In the genomic region with DNA sequence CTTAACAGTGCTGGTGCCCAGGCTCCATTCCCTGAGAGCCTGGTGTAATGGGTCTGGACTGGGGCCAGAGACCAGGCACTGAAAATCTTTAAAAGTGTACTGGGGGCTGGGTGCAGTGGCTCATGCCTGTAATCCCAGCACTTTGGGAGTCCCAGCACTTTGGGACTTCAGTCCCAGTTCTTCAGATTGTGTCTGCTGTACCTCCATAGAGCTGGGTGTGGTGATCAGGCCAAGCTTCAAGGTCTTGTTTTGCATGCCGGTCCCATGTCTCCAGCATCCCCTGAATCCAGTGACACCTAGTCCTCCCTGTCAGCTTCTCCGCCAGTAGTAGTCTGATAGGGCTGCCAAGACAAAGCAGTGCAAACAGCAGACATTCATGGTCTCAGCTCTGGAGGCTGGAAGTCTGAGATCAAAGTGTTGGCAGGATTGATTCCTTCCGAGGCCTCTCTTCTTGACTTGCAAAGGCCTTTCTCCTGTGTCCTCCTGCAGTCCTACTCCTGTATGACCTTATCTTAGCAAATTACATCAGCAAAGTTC, we compare ENCODE assay signal across 1 cellular context.
TF ChIP-seq lines count a peak whose summit lies in the region.

No MANE protein-coding gene starts in this region.

TF ChIP-seq in GM12878, 131 proteins besides CTCF, POLR2A, EP300 and RAD21 (continued from another document):
- TF ChIP-seq, protein P1, sequence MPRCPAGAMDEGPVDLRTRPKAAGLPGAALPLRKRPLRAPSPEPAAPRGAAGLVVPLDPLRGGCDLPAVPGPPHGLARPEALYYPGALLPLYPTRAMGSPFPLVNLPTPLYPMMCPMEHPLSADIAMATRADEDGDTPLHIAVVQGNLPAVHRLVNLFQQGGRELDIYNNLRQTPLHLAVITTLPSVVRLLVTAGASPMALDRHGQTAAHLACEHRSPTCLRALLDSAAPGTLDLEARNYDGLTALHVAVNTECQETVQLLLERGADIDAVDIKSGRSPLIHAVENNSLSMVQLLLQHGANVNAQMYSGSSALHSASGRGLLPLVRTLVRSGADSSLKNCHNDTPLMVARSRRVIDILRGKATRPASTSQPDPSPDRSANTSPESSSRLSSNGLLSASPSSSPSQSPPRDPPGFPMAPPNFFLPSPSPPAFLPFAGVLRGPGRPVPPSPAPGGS (IDR thresholded peaks at IDR 0.05; ENCODE audit: borderline replicate concordance, insufficient read depth, low read depth, low read length, poor library complexity, severe bottlenecking) = no peak
- TF ChIP-seq ZNF384 (IDR thresholded peaks at IDR 0.05; ENCODE audit: borderline replicate concordance, low read depth, low read length) (no peak), NFIC (IDR thresholded peaks at IDR 0.05; ENCODE audit: low read depth, low read length) (no peak), MLLT1 (IDR thresholded peaks at IDR 0.05) (no peak)
- TF ChIP-seq, protein P2, sequence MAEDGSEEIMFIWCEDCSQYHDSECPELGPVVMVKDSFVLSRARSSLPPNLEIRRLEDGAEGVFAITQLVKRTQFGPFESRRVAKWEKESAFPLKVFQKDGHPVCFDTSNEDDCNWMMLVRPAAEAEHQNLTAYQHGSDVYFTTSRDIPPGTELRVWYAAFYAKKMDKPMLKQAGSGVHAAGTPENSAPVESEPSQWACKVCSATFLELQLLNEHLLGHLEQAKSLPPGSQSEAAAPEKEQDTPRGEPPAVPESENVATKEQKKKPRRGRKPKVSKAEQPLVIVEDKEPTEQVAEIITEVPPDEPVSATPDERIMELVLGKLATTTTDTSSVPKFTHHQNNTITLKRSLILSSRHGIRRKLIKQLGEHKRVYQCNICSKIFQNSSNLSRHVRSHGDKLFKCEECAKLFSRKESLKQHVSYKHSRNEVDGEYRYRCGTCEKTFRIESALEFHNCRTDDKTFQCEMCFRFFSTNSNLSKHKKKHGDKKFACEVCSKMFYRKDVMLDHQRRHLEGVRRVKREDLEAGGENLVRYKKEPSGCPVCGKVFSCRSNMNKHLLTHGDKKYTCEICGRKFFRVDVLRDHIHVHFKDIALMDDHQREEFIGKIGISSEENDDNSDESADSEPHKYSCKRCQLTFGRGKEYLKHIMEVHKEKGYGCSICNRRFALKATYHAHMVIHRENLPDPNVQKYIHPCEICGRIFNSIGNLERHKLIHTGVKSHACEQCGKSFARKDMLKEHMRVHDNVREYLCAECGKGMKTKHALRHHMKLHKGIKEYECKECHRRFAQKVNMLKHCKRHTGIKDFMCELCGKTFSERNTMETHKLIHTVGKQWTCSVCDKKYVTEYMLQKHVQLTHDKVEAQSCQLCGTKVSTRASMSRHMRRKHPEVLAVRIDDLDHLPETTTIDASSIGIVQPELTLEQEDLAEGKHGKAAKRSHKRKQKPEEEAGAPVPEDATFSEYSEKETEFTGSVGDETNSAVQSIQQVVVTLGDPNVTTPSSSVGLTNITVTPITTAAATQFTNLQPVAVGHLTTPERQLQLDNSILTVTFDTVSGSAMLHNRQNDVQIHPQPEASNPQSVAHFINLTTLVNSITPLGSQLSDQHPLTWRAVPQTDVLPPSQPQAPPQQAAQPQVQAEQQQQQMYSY (CRISPR knock-in tag; IDR thresholded peaks at IDR 0.05) = no peak
TF ChIP-seq in GM12878: peak in this region for 0.
